ENCODE assay signal across 1 cellular context in the genomic region with DNA sequence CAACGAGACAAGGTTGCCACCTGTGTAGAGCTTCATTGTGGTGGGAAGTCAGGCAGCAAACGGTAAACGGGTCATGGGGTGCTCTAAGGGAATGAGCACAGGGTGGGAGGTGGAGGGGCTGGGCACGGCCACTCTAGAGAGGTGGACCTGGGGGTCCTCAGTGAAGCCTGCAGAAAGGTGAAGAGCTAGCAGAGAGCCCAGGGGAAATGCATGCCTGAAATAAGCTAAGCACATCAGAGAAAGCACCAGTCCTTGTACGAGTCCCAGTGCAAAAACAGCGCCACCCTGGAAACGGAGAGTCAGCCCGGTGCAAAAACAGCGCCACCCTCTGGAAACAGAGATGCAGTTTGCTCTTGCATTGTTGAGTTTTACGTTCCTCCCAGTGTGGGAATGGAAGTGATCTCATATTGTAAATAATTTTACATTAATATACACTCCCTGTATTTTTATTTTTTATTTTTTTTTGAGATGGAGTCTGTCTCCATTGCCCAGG.
TF ChIP-seq lines count a peak whose summit lies in the region.

No MANE protein-coding gene starts in this region.

TF ChIP-seq in HepG2, 621 proteins besides CTCF, POLR2A, EP300 and RAD21 (continued from another document and continues in another):
- TF ChIP-seq CHCHD3 (CRISPR knock-in tag; IDR thresholded peaks at IDR 0.05) (no peak), ZSCAN21 (CRISPR knock-in tag; IDR thresholded peaks at IDR 0.05; ENCODE audit: borderline replicate concordance) (no peak), ZKSCAN1 (IDR thresholded peaks at IDR 0.05; ENCODE audit: low read length) (no peak), LCORL (IDR thresholded peaks at IDR 0.05) (no peak), LCORL (CRISPR knock-in tag; IDR thresholded peaks at IDR 0.05) (0 out of 2 replicates have a peak, but pooled peaks have one; percentile 25), RAD51 (IDR thresholded peaks at IDR 0.05; ENCODE audit: borderline replicate concordance) (no peak), JARID2 (CRISPR knock-in tag; IDR thresholded peaks at IDR 0.05; ENCODE audit: insufficient replicate concordance) (no peak), XBP1 (CRISPR knock-in tag; IDR thresholded peaks at IDR 0.05) (no peak), ZNF251 (CRISPR knock-in tag; IDR thresholded peaks at IDR 0.05) (no peak), NFE2L2 (IDR thresholded peaks at IDR 0.05; ENCODE audit: low read length) (no peak), HDAC6 (IDR thresholded peaks at IDR 0.05; ENCODE audit: low read depth, low read length) (no peak), ZFP90 (CRISPR knock-in tag; IDR thresholded peaks at IDR 0.05; ENCODE audit: borderline replicate concordance) (no peak), TSC22D2 (CRISPR knock-in tag; IDR thresholded peaks at IDR 0.05; ENCODE audit: borderline replicate concordance) (no peak), MED13 (CRISPR knock-in tag; IDR thresholded peaks at IDR 0.05) (no peak), RERE (CRISPR knock-in tag; IDR thresholded peaks at IDR 0.05; ENCODE audit: low read depth) (no peak), RFXAP (CRISPR knock-in tag; IDR thresholded peaks at IDR 0.05; ENCODE audit: borderline replicate concordance) (peak; percentile 51; the same call in 1 of the 2 replicates), ZFP36 (IDR thresholded peaks at IDR 0.05; ENCODE audit: borderline replicate concordance, low read depth, low read length, partially characterized antibody) (no peak), XRCC5 (optimal IDR thresholded peaks at IDR 0.05; ENCODE audit: low read length) (peak; percentile 65), ELK4 (CRISPR knock-in tag; IDR thresholded peaks at IDR 0.05; ENCODE audit: borderline replicate concordance) (no peak), ZNF839 (CRISPR knock-in tag; IDR thresholded peaks at IDR 0.05; ENCODE audit: borderline replicate concordance) (no peak), ZNF646 (CRISPR knock-in tag; IDR thresholded peaks at IDR 0.05) (no peak), ZNF24 (IDR thresholded peaks at IDR 0.05) (no peak), ZNF841 (CRISPR knock-in tag; IDR thresholded peaks at IDR 0.05; ENCODE audit: borderline replicate concordance) (no peak), ZNF225 (CRISPR knock-in tag; IDR thresholded peaks at IDR 0.05) (no peak), NFRKB (IDR thresholded peaks at IDR 0.05) (no peak), CEBPG (CRISPR knock-in tag; IDR thresholded peaks at IDR 0.05) (0 out of 2 replicates have a peak, but pooled peaks have one; percentile 25), ZFX (CRISPR knock-in tag; IDR thresholded peaks at IDR 0.05; ENCODE audit: low read depth) (no peak), MATR3 (CRISPR knock-in tag; IDR thresholded peaks at IDR 0.05) (no peak), AGO1 (IDR thresholded peaks at IDR 0.05; ENCODE audit: low read depth, low read length, poor library complexity, severe bottlenecking) (no peak), ZFP37 (CRISPR knock-in tag; IDR thresholded peaks at IDR 0.05; ENCODE audit: borderline replicate concordance) (no peak), SIN3B (IDR thresholded peaks at IDR 0.05; ENCODE audit: low read length) (no peak), CENPT (CRISPR knock-in tag; IDR thresholded peaks at IDR 0.05; ENCODE audit: low read depth) (no peak), ZNF577 (CRISPR knock-in tag; IDR thresholded peaks at IDR 0.05; ENCODE audit: borderline replicate concordance, low read depth) (no peak), PAX8 (CRISPR knock-in tag; IDR thresholded peaks at IDR 0.05; ENCODE audit: borderline replicate concordance) (no peak)
- TF ChIP-seq, protein P1, sequence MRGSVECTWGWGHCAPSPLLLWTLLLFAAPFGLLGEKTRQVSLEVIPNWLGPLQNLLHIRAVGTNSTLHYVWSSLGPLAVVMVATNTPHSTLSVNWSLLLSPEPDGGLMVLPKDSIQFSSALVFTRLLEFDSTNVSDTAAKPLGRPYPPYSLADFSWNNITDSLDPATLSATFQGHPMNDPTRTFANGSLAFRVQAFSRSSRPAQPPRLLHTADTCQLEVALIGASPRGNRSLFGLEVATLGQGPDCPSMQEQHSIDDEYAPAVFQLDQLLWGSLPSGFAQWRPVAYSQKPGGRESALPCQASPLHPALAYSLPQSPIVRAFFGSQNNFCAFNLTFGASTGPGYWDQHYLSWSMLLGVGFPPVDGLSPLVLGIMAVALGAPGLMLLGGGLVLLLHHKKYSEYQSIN (CRISPR knock-in tag; IDR thresholded peaks at IDR 0.05; ENCODE audit: borderline replicate concordance): no peak
- TF ChIP-seq, protein P2, sequence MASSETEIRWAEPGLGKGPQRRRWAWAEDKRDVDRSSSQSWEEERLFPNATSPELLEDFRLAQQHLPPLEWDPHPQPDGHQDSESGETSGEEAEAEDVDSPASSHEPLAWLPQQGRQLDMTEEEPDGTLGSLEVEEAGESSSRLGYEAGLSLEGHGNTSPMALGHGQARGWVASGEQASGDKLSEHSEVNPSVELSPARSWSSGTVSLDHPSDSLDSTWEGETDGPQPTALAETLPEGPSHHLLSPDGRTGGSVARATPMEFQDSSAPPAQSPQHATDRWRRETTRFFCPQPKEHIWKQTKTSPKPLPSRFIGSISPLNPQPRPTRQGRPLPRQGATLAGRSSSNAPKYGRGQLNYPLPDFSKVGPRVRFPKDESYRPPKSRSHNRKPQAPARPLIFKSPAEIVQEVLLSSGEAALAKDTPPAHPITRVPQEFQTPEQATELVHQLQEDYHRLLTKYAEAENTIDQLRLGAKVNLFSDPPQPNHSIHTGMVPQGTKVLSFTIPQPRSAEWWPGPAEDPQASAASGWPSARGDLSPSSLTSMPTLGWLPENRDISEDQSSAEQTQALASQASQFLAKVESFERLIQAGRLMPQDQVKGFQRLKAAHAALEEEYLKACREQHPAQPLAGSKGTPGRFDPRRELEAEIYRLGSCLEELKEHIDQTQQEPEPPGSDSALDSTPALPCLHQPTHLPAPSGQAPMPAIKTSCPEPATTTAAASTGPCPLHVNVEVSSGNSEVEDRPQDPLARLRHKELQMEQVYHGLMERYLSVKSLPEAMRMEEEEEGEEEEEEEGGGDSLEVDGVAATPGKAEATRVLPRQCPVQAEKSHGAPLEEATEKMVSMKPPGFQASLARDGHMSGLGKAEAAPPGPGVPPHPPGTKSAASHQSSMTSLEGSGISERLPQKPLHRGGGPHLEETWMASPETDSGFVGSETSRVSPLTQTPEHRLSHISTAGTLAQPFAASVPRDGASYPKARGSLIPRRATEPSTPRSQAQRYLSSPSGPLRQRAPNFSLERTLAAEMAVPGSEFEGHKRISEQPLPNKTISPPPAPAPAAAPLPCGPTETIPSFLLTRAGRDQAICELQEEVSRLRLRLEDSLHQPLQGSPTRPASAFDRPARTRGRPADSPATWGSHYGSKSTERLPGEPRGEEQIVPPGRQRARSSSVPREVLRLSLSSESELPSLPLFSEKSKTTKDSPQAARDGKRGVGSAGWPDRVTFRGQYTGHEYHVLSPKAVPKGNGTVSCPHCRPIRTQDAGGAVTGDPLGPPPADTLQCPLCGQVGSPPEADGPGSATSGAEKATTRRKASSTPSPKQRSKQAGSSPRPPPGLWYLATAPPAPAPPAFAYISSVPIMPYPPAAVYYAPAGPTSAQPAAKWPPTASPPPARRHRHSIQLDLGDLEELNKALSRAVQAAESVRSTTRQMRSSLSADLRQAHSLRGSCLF (CRISPR knock-in tag; IDR thresholded peaks at IDR 0.05; ENCODE audit: borderline replicate concordance): no peak
- TF ChIP-seq, protein P3, sequence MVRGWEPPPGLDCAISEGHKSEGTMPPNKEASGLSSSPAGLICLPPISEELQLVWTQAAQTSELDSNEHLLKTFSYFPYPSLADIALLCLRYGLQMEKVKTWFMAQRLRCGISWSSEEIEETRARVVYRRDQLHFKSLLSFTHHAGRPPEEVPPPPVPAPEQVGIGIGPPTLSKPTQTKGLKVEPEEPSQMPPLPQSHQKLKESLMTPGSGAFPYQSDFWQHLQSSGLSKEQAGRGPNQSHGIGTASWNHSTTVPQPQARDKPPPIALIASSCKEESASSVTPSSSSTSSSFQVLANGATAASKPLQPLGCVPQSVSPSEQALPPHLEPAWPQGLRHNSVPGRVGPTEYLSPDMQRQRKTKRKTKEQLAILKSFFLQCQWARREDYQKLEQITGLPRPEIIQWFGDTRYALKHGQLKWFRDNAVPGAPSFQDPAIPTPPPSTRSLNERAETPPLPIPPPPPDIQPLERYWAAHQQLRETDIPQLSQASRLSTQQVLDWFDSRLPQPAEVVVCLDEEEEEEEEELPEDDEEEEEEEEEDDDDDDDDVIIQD (CRISPR knock-in tag; IDR thresholded peaks at IDR 0.05; ENCODE audit: low read depth): no peak
